Comparison of ENCODE assay signal across 1 cellular context in the genomic region with DNA sequence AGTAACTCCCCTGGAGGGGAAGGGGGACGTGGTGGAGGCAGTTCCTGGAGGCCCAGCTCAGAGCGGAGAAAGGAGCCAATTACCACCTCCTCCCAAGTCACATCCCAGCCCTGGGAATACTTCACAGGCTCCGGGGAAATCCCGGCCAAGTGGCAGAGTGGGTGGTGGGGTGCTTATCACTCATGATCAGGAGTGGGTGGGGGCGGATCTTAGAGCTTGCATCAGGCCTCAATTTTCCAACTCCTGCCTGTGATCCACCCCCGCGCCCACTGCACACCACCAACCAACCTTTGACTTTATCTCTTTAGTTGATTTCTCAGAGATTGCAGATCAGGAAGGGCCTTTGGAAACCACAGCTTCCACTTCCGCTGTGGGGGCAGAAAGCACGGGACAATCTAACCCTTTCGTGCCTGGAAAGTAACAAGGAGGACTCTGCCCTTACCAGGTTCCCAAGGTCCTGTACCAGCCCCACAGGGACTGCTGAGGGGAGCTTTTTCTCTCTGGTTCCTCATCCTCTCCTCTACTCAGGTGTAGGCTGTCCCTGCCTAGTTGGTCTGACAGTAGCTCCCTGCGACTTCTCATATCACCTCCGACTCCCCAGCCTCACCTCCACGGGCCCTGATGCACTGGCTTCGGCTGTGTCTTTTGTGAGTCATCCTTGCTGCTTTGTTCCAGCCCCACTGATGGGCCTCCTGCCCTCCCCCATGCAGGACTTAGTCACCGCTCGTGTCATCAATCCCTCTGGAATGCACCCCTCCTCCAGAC.
TF ChIP-seq lines count a peak whose summit lies in the region.

No MANE protein-coding gene starts in this region.

TF ChIP-seq in HepG2, 621 proteins besides CTCF, POLR2A, EP300 and RAD21 (continued from another document and continues in another):
- TF ChIP-seq KMT2B (CRISPR knock-in tag; IDR thresholded peaks at IDR 0.05) (peak; percentile 28), ZBTB1 (CRISPR knock-in tag; IDR thresholded peaks at IDR 0.05; ENCODE audit: borderline replicate concordance) (peak; percentile 8; the same call in 1 of the 2 replicates), ZNF839 (CRISPR knock-in tag; IDR thresholded peaks at IDR 0.05; ENCODE audit: borderline replicate concordance) (no peak), ZNF773 (CRISPR knock-in tag; IDR thresholded peaks at IDR 0.05; ENCODE audit: borderline replicate concordance) (no peak), ZNF512 (CRISPR knock-in tag; IDR thresholded peaks at IDR 0.05) (no peak), DNMT1 (CRISPR knock-in tag; IDR thresholded peaks at IDR 0.05) (0 out of 2 replicates have a peak, but pooled peaks have one; percentile 44), ZNF207 (IDR thresholded peaks at IDR 0.05; ENCODE audit: borderline replicate concordance) (no peak), ZNF205 (CRISPR knock-in tag; IDR thresholded peaks at IDR 0.05) (peak; percentile 53), ZNF552 (CRISPR knock-in tag; IDR thresholded peaks at IDR 0.05; ENCODE audit: borderline replicate concordance) (0 out of 2 replicates have a peak, but pooled peaks have one; percentile 2), ZNF326 (CRISPR knock-in tag; IDR thresholded peaks at IDR 0.05; ENCODE audit: borderline replicate concordance) (no peak), HNF1A (IDR thresholded peaks at IDR 0.05; ENCODE audit: low read depth) (peak; percentile 72; the same call in 1 of the 2 replicates), HNF1A (CRISPR knock-in tag; IDR thresholded peaks at IDR 0.05; ENCODE audit: borderline replicate concordance) (peak; percentile 87; the same call in 1 of the 2 replicates), IRX3 (CRISPR knock-in tag; IDR thresholded peaks at IDR 0.05; ENCODE audit: borderline replicate concordance, low read depth) (no peak), SP1 (IDR thresholded peaks at IDR 0.05) (no peak), SP1 (CRISPR knock-in tag; IDR thresholded peaks at IDR 0.05) (peak; percentile 64), ZNF143 (CRISPR knock-in tag; IDR thresholded peaks at IDR 0.05) (0 out of 2 replicates have a peak, but pooled peaks have one; percentile 17), NFKB2 (CRISPR knock-in tag; IDR thresholded peaks at IDR 0.05; ENCODE audit: borderline replicate concordance) (no peak; the same call in 1 of the 2 replicates), NFYB (CRISPR knock-in tag; IDR thresholded peaks at IDR 0.05) (peak; percentile 27), ZNF772 (CRISPR knock-in tag; IDR thresholded peaks at IDR 0.05) (no peak), FOXA1 (IDR thresholded peaks at IDR 0.05) (no peak), FOXA1 (CRISPR knock-in tag; IDR thresholded peaks at IDR 0.05) (peak; percentile 59; the same call in 1 of the 2 replicates), MXD4 (CRISPR knock-in tag; IDR thresholded peaks at IDR 0.05) (no peak; the same call in none of the 2 replicates), HMGXB3 (CRISPR knock-in tag; IDR thresholded peaks at IDR 0.05; ENCODE audit: borderline replicate concordance) (peak; percentile 52; the same call in 1 of the 2 replicates), NFE2L1 (CRISPR knock-in tag; IDR thresholded peaks at IDR 0.05; ENCODE audit: borderline replicate concordance) (0 out of 2 replicates have a peak, but pooled peaks have one; percentile 47), TP53 (CRISPR knock-in tag; conservative IDR thresholded peaks at IDR 0.05) (no peak), ZNF10 (CRISPR knock-in tag; IDR thresholded peaks at IDR 0.05; ENCODE audit: borderline replicate concordance, low read depth) (no peak), POGK (CRISPR knock-in tag; conservative IDR thresholded peaks at IDR 0.05) (no peak; the same call in 1 of the 2 replicates)
- TF ChIP-seq, protein P1, sequence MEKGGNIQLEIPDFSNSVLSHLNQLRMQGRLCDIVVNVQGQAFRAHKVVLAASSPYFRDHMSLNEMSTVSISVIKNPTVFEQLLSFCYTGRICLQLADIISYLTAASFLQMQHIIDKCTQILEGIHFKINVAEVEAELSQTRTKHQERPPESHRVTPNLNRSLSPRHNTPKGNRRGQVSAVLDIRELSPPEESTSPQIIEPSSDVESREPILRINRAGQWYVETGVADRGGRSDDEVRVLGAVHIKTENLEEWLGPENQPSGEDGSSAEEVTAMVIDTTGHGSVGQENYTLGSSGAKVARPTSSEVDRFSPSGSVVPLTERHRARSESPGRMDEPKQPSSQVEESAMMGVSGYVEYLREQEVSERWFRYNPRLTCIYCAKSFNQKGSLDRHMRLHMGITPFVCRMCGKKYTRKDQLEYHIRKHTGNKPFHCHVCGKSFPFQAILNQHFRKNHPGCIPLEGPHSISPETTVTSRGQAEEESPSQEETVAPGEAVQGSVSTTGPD (CRISPR knock-in tag; IDR thresholded peaks at IDR 0.05), result no peak
- TF ChIP-seq, protein P2, sequence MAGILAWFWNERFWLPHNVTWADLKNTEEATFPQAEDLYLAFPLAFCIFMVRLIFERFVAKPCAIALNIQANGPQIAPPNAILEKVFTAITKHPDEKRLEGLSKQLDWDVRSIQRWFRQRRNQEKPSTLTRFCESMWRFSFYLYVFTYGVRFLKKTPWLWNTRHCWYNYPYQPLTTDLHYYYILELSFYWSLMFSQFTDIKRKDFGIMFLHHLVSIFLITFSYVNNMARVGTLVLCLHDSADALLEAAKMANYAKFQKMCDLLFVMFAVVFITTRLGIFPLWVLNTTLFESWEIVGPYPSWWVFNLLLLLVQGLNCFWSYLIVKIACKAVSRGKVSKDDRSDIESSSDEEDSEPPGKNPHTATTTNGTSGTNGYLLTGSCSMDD (CRISPR knock-in tag; IDR thresholded peaks at IDR 0.05), result no peak
- TF ChIP-seq, protein P3, sequence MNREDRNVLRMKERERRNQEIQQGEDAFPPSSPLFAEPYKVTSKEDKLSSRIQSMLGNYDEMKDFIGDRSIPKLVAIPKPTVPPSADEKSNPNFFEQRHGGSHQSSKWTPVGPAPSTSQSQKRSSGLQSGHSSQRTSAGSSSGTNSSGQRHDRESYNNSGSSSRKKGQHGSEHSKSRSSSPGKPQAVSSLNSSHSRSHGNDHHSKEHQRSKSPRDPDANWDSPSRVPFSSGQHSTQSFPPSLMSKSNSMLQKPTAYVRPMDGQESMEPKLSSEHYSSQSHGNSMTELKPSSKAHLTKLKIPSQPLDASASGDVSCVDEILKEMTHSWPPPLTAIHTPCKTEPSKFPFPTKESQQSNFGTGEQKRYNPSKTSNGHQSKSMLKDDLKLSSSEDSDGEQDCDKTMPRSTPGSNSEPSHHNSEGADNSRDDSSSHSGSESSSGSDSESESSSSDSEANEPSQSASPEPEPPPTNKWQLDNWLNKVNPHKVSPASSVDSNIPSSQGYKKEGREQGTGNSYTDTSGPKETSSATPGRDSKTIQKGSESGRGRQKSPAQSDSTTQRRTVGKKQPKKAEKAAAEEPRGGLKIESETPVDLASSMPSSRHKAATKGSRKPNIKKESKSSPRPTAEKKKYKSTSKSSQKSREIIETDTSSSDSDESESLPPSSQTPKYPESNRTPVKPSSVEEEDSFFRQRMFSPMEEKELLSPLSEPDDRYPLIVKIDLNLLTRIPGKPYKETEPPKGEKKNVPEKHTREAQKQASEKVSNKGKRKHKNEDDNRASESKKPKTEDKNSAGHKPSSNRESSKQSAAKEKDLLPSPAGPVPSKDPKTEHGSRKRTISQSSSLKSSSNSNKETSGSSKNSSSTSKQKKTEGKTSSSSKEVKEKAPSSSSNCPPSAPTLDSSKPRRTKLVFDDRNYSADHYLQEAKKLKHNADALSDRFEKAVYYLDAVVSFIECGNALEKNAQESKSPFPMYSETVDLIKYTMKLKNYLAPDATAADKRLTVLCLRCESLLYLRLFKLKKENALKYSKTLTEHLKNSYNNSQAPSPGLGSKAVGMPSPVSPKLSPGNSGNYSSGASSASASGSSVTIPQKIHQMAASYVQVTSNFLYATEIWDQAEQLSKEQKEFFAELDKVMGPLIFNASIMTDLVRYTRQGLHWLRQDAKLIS (CRISPR knock-in tag; IDR thresholded peaks at IDR 0.05), result peak; percentile 80; the same call in 1 of the 2 replicates
- TF ChIP-seq, protein P4, sequence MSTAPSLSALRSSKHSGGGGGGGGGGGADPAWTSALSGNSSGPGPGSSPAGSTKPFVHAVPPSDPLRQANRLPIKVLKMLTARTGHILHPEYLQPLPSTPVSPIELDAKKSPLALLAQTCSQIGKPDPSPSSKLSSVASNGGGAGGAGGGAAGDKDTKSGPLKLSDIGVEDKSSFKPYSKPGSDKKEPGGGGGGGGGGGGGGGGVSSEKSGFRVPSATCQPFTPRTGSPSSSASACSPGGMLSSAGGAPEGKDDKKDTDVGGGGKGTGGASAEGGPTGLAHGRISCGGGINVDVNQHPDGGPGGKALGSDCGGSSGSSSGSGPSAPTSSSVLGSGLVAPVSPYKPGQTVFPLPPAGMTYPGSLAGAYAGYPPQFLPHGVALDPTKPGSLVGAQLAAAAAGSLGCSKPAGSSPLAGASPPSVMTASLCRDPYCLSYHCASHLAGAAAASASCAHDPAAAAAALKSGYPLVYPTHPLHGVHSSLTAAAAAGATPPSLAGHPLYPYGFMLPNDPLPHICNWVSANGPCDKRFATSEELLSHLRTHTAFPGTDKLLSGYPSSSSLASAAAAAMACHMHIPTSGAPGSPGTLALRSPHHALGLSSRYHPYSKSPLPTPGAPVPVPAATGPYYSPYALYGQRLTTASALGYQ (CRISPR knock-in tag; IDR thresholded peaks at IDR 0.05), result peak; percentile 45; the same call in 1 of the 2 replicates
